16 cellular contexts compared by ENCODE assay signal in genomic region chr7:130182990-130183389, GRCh38. TPM values are rescaled to one million over a fixed set of nuclear protein-coding genes. Genes with fewer than 3 reads are reported as not detected.
DNase-seq lines count a peak whose midpoint lies in the region; ATAC-seq lines count a peak whose summit lies in the region.
"Had no signal": no experiment of that assay in that cellular context is flagged by ENCODE, and none has a peak within 500 bp of the region (broad histone marks: within the 10 kb centered on the region; RNA-seq: fewer than 3 reads in every experiment).

No MANE protein-coding gene starts in this region.

- H3K36me3 Mint-ChIP-seq in activated CD4-positive, alpha-beta T cell treated with anti-CD3 and anti-CD28 coated beads, Interleukin-2, amount 10 ng/mL, durations not matched to agents 24 days and 14 days (ENCODE audit: low read depth), result peaks cover 55% of the 10 kb centered on the region
- peaks cover 65% of the 10 kb centered on the region for H3K36me3 Mint-ChIP-seq in activated T-helper 2 cell treated with anti-CD3 and anti-CD28 coated beads, Interferon-gamma antibody, Interleukin-2, Interleukin-4, amounts not matched to agents 10 μg/mL and 5 μg/mL and 100 μg/mL, durations not matched to agents 14 hours and 24 hours and 36 hours (ENCODE audit: low read depth)

- H3K27me3 Mint-ChIP-seq in activated CD4-positive, alpha-beta T cell treated with anti-CD3 and anti-CD28 coated beads, Interleukin-2, amount 10 ng/mL, durations not matched to agents 24 days and 14 days, result no peaks in the 10 kb centered on the region
- no peaks in the 10 kb centered on the region for H3K27me3 Mint-ChIP-seq in activated T-helper 2 cell treated with anti-CD3 and anti-CD28 coated beads, Interferon-gamma antibody, Interleukin-2, Interleukin-4, amounts not matched to agents 10 μg/mL and 5 μg/mL and 100 μg/mL, durations not matched to agents 14 hours and 24 hours and 36 hours (ENCODE audit: low read depth)

- DNase-seq in activated CD4-positive, alpha-beta T cell treated with anti-CD3 and anti-CD28 coated beads, Interleukin-2, amount 10 ng/mL, durations not matched to agents 24 days and 14 days, result no peak
- DNase-seq in activated CD4-positive, alpha-beta T cell treated with anti-CD3 and anti-CD28 coated beads, Interleukin-2, amount 50 U/mL, for 48 hours, result no peak
- DNase-seq in activated T-helper 2 cell treated with anti-CD3 and anti-CD28 coated beads, Interferon-gamma antibody, Interleukin-2, Interleukin-4, amounts not matched to agents 10 μg/mL and 5 μg/mL and 100 μg/mL, durations not matched to agents 14 hours and 24 hours and 36 hours (ENCODE audit: low spot score), result no peak
- DNase-seq in hepatic stellate cell (ENCODE audit: low spot score) (no peak), amygdala (lab: John Stamatoyannopoulos, UW) (no peak), retina (no peak)
- DNase-seq: 8988T, activated gamma-delta T cell, DMS79, NCI-H2029, substantia nigra had no signal

- intact Hi-C loops in activated CD4-positive, alpha-beta T cell treated with anti-CD3 and anti-CD28 coated beads, Interleukin-2, amount 10 ng/mL, durations not matched to agents 24 days and 14 days (cut with micrococcal nuclease), result loop anchor here (1.0 to 10.0 kb wide), 5 partner anchors 22 to 924 kb away; partner anchors contain the start of gene TMEM209
- intact Hi-C loops in activated T-helper 2 cell treated with anti-CD3 and anti-CD28 coated beads, Interferon-gamma antibody, Interleukin-2, Interleukin-4, amounts not matched to agents 10 μg/mL and 5 μg/mL and 100 μg/mL, durations not matched to agents 14 hours and 24 hours and 36 hours (cut with micrococcal nuclease), result loop anchor here (5.0 kb wide), 1 partner anchor 111 kb away; the partner anchor contains the start of gene KLHDC10

- ATAC-seq in GM21447 (IDR thresholded peaks at IDR 0.05; ENCODE audit: unreplicated experiment) (peak; percentile 81), HG03108 (IDR thresholded peaks at IDR 0.05; ENCODE audit: unreplicated experiment) (peak; percentile 78)
- ATAC-seq: Panc1 had no signal

- no peak overlapping the region for H3K4me3 Mint-ChIP-seq in activated CD4-positive, alpha-beta T cell treated with anti-CD3 and anti-CD28 coated beads, Interleukin-2, amount 10 ng/mL, durations not matched to agents 24 days and 14 days
- no peak overlapping the region for H3K4me3 Mint-ChIP-seq in activated T-helper 2 cell treated with anti-CD3 and anti-CD28 coated beads, Interferon-gamma antibody, Interleukin-2, Interleukin-4, amounts not matched to agents 10 μg/mL and 5 μg/mL and 100 μg/mL, durations not matched to agents 14 hours and 24 hours and 36 hours (ENCODE audit: low read depth)

- peaks cover 20% of the 10 kb centered on the region for H3K4me1 Mint-ChIP-seq in activated CD4-positive, alpha-beta T cell treated with anti-CD3 and anti-CD28 coated beads, Interleukin-2, amount 10 ng/mL, durations not matched to agents 24 days and 14 days
- H3K4me1 Mint-ChIP-seq in activated T-helper 2 cell treated with anti-CD3 and anti-CD28 coated beads, Interferon-gamma antibody, Interleukin-2, Interleukin-4, amounts not matched to agents 10 μg/mL and 5 μg/mL and 100 μg/mL, durations not matched to agents 14 hours and 24 hours and 36 hours (ENCODE audit: low read depth), result peaks cover 22% of the 10 kb centered on the region

- peak overlapping the region; percentile 78 for H3K27ac Mint-ChIP-seq in activated CD4-positive, alpha-beta T cell treated with anti-CD3 and anti-CD28 coated beads, Interleukin-2, amount 10 ng/mL, durations not matched to agents 24 days and 14 days
- peak overlapping the region; percentile 55 for H3K27ac Mint-ChIP-seq in activated T-helper 2 cell treated with anti-CD3 and anti-CD28 coated beads, Interferon-gamma antibody, Interleukin-2, Interleukin-4, amounts not matched to agents 10 μg/mL and 5 μg/mL and 100 μg/mL, durations not matched to agents 14 hours and 24 hours and 36 hours

- no peaks in the 10 kb centered on the region for H3K9me3 Mint-ChIP-seq in activated CD4-positive, alpha-beta T cell treated with anti-CD3 and anti-CD28 coated beads, Interleukin-2, amount 10 ng/mL, durations not matched to agents 24 days and 14 days
- no peaks in the 10 kb centered on the region for H3K9me3 Mint-ChIP-seq in activated T-helper 2 cell treated with anti-CD3 and anti-CD28 coated beads, Interferon-gamma antibody, Interleukin-2, Interleukin-4, amounts not matched to agents 10 μg/mL and 5 μg/mL and 100 μg/mL, durations not matched to agents 14 hours and 24 hours and 36 hours

RNA-seq across cellular contexts. Expression of gene TMEM209, which starts 22.2 kb away (rescaled TPM):
- total RNA-seq in activated CD4-positive, alpha-beta T cell treated with anti-CD3 and anti-CD28 coated beads, Interleukin-2, amount 10 ng/mL, durations not matched to agents 24 days and 14 days, result 48.2 and 52.9 TPM in 2 replicates
- total RNA-seq in activated T-helper 2 cell treated with anti-CD3 and anti-CD28 coated beads, Interferon-gamma antibody, Interleukin-2, Interleukin-4, amounts not matched to agents 10 μg/mL and 5 μg/mL and 100 μg/mL, durations not matched to agents 14 hours and 24 hours and 36 hours, result 41.6 and 43.2 TPM in 2 replicates

RNA-seq across cellular contexts. Expression of gene SSMEM1, which starts 24.7 kb away (rescaled TPM):
- total RNA-seq in activated CD4-positive, alpha-beta T cell treated with anti-CD3 and anti-CD28 coated beads, Interleukin-2, amount 10 ng/mL, durations not matched to agents 24 days and 14 days, result not detected in 2 replicates
- not detected in 2 replicates for total RNA-seq in activated T-helper 2 cell treated with anti-CD3 and anti-CD28 coated beads, Interferon-gamma antibody, Interleukin-2, Interleukin-4, amounts not matched to agents 10 μg/mL and 5 μg/mL and 100 μg/mL, durations not matched to agents 14 hours and 24 hours and 36 hours
- total RNA-seq: lower leg skin, osteoblast had no signal
